Comparison of ENCODE assay signal across 8 cellular contexts in the genomic region with DNA sequence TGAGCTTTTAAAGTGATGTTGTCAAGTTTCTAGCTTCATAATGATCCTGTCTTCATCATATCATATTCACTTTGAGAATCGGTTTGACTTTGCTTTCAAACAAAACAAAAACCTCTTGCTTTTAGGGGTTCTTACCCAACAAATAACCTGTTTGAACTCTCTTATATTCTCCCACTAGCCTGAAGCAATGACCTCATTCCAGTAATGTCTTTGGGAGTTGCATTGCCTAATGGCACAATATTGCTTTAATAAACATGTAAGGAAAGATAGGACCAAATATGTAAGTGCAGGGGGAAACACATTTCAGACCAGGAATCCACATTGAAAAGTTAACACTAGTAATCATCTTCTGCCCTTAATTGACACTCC. TPM values are rescaled to one million over a fixed set of nuclear protein-coding genes. Genes with fewer than 3 reads are reported as not detected.
DNase-seq lines count a peak whose midpoint lies in the region; ATAC-seq and TF ChIP-seq lines count a peak whose summit lies in the region.

No MANE protein-coding gene starts in this region.

- no peak for TF ChIP-seq CTCF in choroid plexus epithelial cell (conservative IDR thresholded peaks at IDR 0.05; ENCODE audit: low read depth, low read length)

- peak overlapping the region; percentile 91 to 100 (median 98) for H3K4me3 Mint-ChIP-seq in naive thymus-derived CD8-positive, alpha-beta T cell

- peak overlapping the region; percentile 76 for H3K4me3 ChIP-seq in choroid plexus epithelial cell (ENCODE audit: low read depth, low read length)

- POLR2A ChIA-PET in naive thymus-derived CD8-positive, alpha-beta T cell (lab: Charles Lee), result interaction anchor here (0.9 to 8.3 kb wide), 3 partner anchors 9 to 36 kb away, joined by 4 to 223 read pairs (median 4); a partner anchor contains a TSS

- peaks cover 0 to 2% (median 0%) of the 10 kb centered on the region in 3 donors for H3K36me3 Mint-ChIP-seq in naive thymus-derived CD8-positive, alpha-beta T cell

- H3K27ac Mint-ChIP-seq in naive thymus-derived CD8-positive, alpha-beta T cell, result peak overlapping the region; percentile 89 to 99 (median 97)

- peaks cover 0 to 3% (median 0%) of the 10 kb centered on the region in 5 donors for H3K27me3 Mint-ChIP-seq in naive thymus-derived CD8-positive, alpha-beta T cell

- no peak for ATAC-seq in naive thymus-derived CD8-positive, alpha-beta T cell
- ATAC-seq in HG02759 (IDR thresholded peaks at IDR 0.05; ENCODE audit: unreplicated experiment) (no peak), GM21737 (IDR thresholded peaks at IDR 0.05; ENCODE audit: unreplicated experiment) (no peak), GM19395 (IDR thresholded peaks at IDR 0.05; ENCODE audit: unreplicated experiment) (no peak)

- H3K9me3 Mint-ChIP-seq in naive thymus-derived CD8-positive, alpha-beta T cell, result peaks cover 0 to 3% (median 0%) of the 10 kb centered on the region in 9 donors

- peaks cover 30 to 58% (median 54%) of the 10 kb centered on the region in 4 donors for H3K4me1 Mint-ChIP-seq in naive thymus-derived CD8-positive, alpha-beta T cell

- DNase-seq in AG20443 (ENCODE audit: low spot score), result peak; percentile 27
- DNase-seq in M059J (ENCODE audit: low read depth), result peak; percentile 42
- peak; percentile 73 for DNase-seq in choroid plexus epithelial cell (ENCODE audit: low read depth)
- no peak for DNase-seq in naive thymus-derived CD8-positive, alpha-beta T cell
- DNase-seq in stimulated activated CD4-positive, alpha-beta T cell treated with anti-CD3 and anti-CD28 coated beads, Interleukin-4, amount 100 ng/mL, for 24 hours, result no peak

RNA-seq across cellular contexts. Expression of a gene that starts 27.6 kb away (rescaled TPM):
- 22.1 and 27.4 TPM in 2 replicates for total RNA-seq in M059J (2014; rRNA removed; shearing (Covaris generic))
- total RNA-seq in naive thymus-derived CD8-positive, alpha-beta T cell, result 100 to 1,000 TPM in 1 of 2 experiments, 10 to 100 TPM in 1; 93.8 to 106 TPM
- 10 to 100 TPM; 59.5 to 66.5 (median 59.8) TPM for polyA plus RNA-seq in naive thymus-derived CD8-positive, alpha-beta T cell

RNA-seq across cellular contexts. Expression of a gene that starts 27.8 kb away (rescaled TPM):
- 0.69 and 2.0 TPM in 2 replicates for total RNA-seq in M059J (2014; rRNA removed; shearing (Covaris generic))
- total RNA-seq in naive thymus-derived CD8-positive, alpha-beta T cell, result 1 to 10 TPM in 1 of 2 experiments, under 1 TPM in 1; 0.71 to 1.3 TPM
- polyA plus RNA-seq in naive thymus-derived CD8-positive, alpha-beta T cell, result 1 to 10 TPM in 2 of 3 donors, under 1 TPM in 1; 0.98 to 2.5 (median 1.7) TPM

RNA-seq across cellular contexts. Expression of a gene that starts 38.3 kb away (rescaled TPM):
- total RNA-seq in M059J (2014; rRNA removed; shearing (Covaris generic)), result not detected in 2 replicates
- total RNA-seq in naive thymus-derived CD8-positive, alpha-beta T cell, result not detected
- under 1 TPM in 1 of 3 donors, not detected in 2; 0.07 TPM for polyA plus RNA-seq in naive thymus-derived CD8-positive, alpha-beta T cell

Comparison
In these comparisons a context has a peak if more than half of its experiments do, and no peak if none do; other contexts are left out.
1. DNase-seq: peak in AG20443 (single experiment), M059J (single experiment) and choroid plexus epithelial cell (single experiment); none in naive thymus-derived CD8-positive, alpha-beta T cell (0 of 10) and stimulated activated CD4-positive, alpha-beta T cell treated with anti-CD3 and anti-CD28 coated beads, Interleukin-4, amount 100 ng/mL, for 24 hours (single experiment).